ENCODE assay signal across 30 cellular contexts in the genomic region with DNA sequence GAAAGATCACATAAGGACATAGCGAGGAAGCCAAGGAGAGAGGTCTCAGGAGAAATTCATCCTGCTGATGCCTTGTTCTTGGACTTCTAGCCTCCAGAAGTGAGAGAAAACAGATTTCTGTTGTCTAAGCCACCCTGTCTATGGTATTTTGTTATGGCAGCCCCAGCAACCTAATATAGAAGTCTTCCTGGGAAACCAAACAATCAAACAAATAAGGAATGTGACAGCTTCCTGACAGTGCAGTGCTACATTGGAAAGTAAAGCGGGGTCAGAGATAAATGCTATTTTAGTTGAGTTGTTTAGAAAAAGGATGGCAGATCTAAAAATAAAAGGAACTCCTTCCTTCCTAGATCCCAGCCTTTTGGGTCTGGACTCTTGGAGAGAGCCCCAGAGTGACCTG.
"Had no signal": no experiment of that assay in that cellular context is flagged by ENCODE, and none has a peak within 500 bp of the region (broad histone marks: within the 10 kb centered on the region; RNA-seq: fewer than 3 reads in every experiment).

No MANE protein-coding gene starts in this region.

- ATAC-seq: activated CD4-positive, CD25-positive, alpha-beta regulatory T cell treated with anti-CD3 and anti-CD28 coated beads, Interleukin-2, amount 50 U/mL, for 24 hours; activated CD8-positive, alpha-beta T cell treated with anti-CD3 and anti-CD28 coated beads for 36 hours; activated naive CD8-positive, alpha-beta T cell treated with anti-CD3 and anti-CD28 coated beads, Interleukin-2, amount 50 U/mL, for 24 hours; activated T-cell treated with anti-CD3 and anti-CD28 coated beads, Interleukin-2, amount 50 U/mL, for 4 hours; activated T-helper 17 cell treated with anti-CD3 and anti-CD28 coated beads, Interleukin-2, amount 50 U/mL, for 72 hours; body of pancreas; gastroesophageal sphincter; T-helper 17 cell had no signal

- H3K27ac ChIP-seq: adrenal gland, body of pancreas, colonic mucosa, epithelial cell of prostate, esophagus squamous epithelium, gastroesophageal sphincter, WERI-Rb-1 had no signal

- H3K4me3 ChIP-seq: adrenal gland, body of pancreas, colonic mucosa, esophagus squamous epithelium, gastroesophageal sphincter had no signal

- H3K4me1 ChIP-seq: adrenal gland, body of pancreas, colonic mucosa, esophagus squamous epithelium, gastroesophageal sphincter had no signal

- H3K36me3 ChIP-seq: adrenal gland, colonic mucosa, esophagus squamous epithelium, gastroesophageal sphincter, WERI-Rb-1 had no signal

- DNase-seq: activated B cell treated with CpG ODN at 0.5 μM for 24 hours; activated CD4-positive, alpha-beta T cell treated with anti-CD3 and anti-CD28 coated beads for 48 hours; activated CD4-positive, alpha-beta T cell treated with anti-CD3 and anti-CD28 coated beads, Interleukin-2, amount 50 U/mL, for 1 hour; activated CD4-positive, alpha-beta T cell treated with anti-CD3 and anti-CD28 coated beads, Interleukin-2, amount 50 U/mL, for 48 hours; activated CD8-positive, alpha-beta memory T cell treated with anti-CD3 and anti-CD28 coated beads for 24 hours; activated CD8-positive, alpha-beta T cell treated with anti-CD3 and anti-CD28 coated beads for 36 hours; activated effector memory CD4-positive, alpha-beta T cell treated with Interleukin-2 at 50 U/mL for 16 hours; activated gamma-delta T cell treated with Interleukin-2 at 50 U/mL for 16 hours; activated naive CD4-positive, alpha-beta T cell treated with anti-CD3 and anti-CD28 coated beads for 36 hours; activated naive CD8-positive, alpha-beta T cell treated with anti-CD3 and anti-CD28 coated beads for 36 hours; activated naive CD8-positive, alpha-beta T cell treated with anti-CD3 and anti-CD28 coated beads, Interleukin-2, amount 50 U/mL, for 24 hours; activated T-cell treated with anti-CD3 and anti-CD28 coated beads, Interleukin-2, amount 50 U/mL, for 4 hours; adrenal gland; amygdala; aorta; body of pancreas; central memory CD4-positive, alpha-beta T cell; cerebellar nuclear complex; colonic mucosa; effector CD8-positive, alpha-beta T cell; esophagus squamous epithelium; foreskin melanocyte; T-helper 1 cell; T-helper 17 cell; T1000; WERI-Rb-1 had no signal

- H3K27me3 ChIP-seq: adrenal gland, body of pancreas, colonic mucosa, esophagus squamous epithelium, gastroesophageal sphincter had no signal

- H3K9me3 ChIP-seq: adrenal gland, body of pancreas, colonic mucosa, esophagus squamous epithelium, gastroesophageal sphincter had no signal
